In the genomic region with DNA sequence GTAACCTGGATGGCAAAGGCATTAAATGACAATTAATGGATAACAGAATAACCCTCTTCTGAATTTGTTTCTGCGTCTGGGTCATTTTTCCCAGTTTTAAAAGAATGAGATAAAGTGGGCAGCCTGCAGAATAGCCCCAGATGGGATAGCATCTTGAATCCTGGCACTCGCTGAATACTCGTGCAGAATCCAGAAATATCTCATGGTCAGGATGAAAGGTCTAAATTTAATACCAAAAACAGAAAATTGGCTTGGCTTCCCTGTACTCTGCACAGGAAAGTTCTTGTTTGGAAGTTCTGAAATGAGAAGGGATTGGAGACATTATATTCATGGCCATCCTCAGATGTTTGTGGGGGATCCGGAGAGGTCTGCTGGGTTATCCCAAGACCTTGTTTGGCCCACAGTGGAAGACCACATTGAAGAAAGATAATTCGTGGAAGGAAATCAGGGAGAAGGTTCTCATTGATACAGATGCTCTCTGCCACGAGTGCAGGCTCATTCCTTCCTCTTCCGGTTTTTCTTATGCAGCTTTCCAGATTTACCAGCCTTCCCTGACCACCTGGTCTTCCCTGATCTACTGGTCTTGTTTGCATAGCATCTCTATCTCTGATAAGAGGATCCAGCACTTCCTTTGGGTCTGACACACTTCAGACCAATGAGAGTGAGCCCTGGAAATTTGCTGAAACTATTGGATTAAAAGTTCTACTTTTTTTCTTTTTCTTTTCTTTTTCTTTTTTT, we compare ENCODE assay signal across 20 cellular contexts. TPM values are rescaled to one million over a fixed set of nuclear protein-coding genes. Genes with fewer than 3 reads are reported as not detected.
A peak's percentile ranks its signal among the peaks of the same experiment; 100 is the strongest.
DNase-seq lines count a peak whose midpoint lies in the region; ATAC-seq, FAIRE-seq and TF ChIP-seq lines count a peak whose summit lies in the region.
"Had no signal": no experiment of that assay in that cellular context is flagged by ENCODE, and none has a peak within 500 bp of the region (broad histone marks: within the 10 kb centered on the region; RNA-seq: fewer than 3 reads in every experiment).

No MANE protein-coding gene starts in this region.

- H3K9me3 ChIP-seq in SK-N-SH, result no peaks in the 10 kb centered on the region
- H3K9me3 ChIP-seq in K562 (replicated peaks; ENCODE audit: control insufficient read depth, insufficient read depth, low read depth, low read length), result no peaks in the 10 kb centered on the region
- H3K9me3 ChIP-seq in thoracic aorta, result no peaks in the 10 kb centered on the region
- H3K9me3 ChIP-seq in CD8-positive, alpha-beta memory T cell (ENCODE audit: low read length), result no peaks in the 10 kb centered on the region
- H3K9me3 ChIP-seq: heart left ventricle had no signal

- intact Hi-C loops in K562 (cut with micrococcal nuclease) (no loop called here), left colon (cut with DNase I, micrococcal nuclease) (no loop called here)

- H3K27ac Mint-ChIP-seq in CD8-positive, alpha-beta memory T cell, result no peak overlapping the region
- H3K27ac Mint-ChIP-seq: naive thymus-derived CD8-positive, alpha-beta T cell had no signal

- no peak overlapping the region for H3K4me2 ChIP-seq in SK-N-SH
- H3K4me2 ChIP-seq in K562 (ENCODE audit: insufficient read depth, low read length), result peak overlapping the region; percentile 31; the same call in 1 of the 2 replicates

- H3K79me2 ChIP-seq in SK-N-SH (ENCODE audit: insufficient read depth) (no peaks in the 10 kb centered on the region), K562 (ENCODE audit: control insufficient read depth, insufficient read depth, low read length) (no peaks in the 10 kb centered on the region)

- TF ChIP-seq POLR2A in K562 (conservative IDR thresholded peaks at IDR 0.05), result no peak

- no TSS peak for BruUV-seq in K562 (replicated peaks; lab: Mats Ljungman, UMichigan)

- no peaks in the 10 kb centered on the region for H4K20me1 ChIP-seq in SK-N-SH (ENCODE audit: insufficient read depth)
- H4K20me1 ChIP-seq in K562 (replicated peaks; ENCODE audit: control insufficient read depth, insufficient read depth, low read length), result no peaks in the 10 kb centered on the region

- H2AFZ ChIP-seq in SK-N-SH (ENCODE audit: low read depth) (peak overlapping the region; percentile 24; the same call in 1 of the 2 replicates), K562 (ENCODE audit: low read depth, low read length) (peak overlapping the region; percentile 68)

- TF ChIP-seq CTCF in SK-N-SH (IDR thresholded peaks at IDR 0.05), result no peak
- TF ChIP-seq CTCF in K562 (IDR thresholded peaks at IDR 0.05 in 2 of 3, conservative IDR thresholded peaks at IDR 0.05 in 1 of 3; ENCODE audit: insufficient read depth in 2 of 3, low read depth in 1 of 3, low read length in 3 of 3), result no peak
- no peak for TF ChIP-seq CTCF in thoracic aorta (IDR thresholded peaks at IDR 0.05)

- no peaks in the 10 kb centered on the region for H3K4me1 Mint-ChIP-seq in CD8-positive, alpha-beta memory T cell
- H3K4me1 Mint-ChIP-seq: naive thymus-derived CD8-positive, alpha-beta T cell had no signal

- H3K9me1 ChIP-seq in K562 (ENCODE audit: control insufficient read depth, insufficient read depth, low read length), result no peaks in the 10 kb centered on the region

- H3K9me2 ChIP-seq in SK-N-SH, result no peaks in the 10 kb centered on the region

- ATAC-seq in SK-N-SH treated with all-trans-retinoic acid at 6 μM for 48 hours (no peak), K562 (peak; percentile 44; the same call in 1 of the 3 replicates), left colon (peak; percentile 78), thoracic aorta (ENCODE audit: insufficient number of reproducible peaks, low FRiP score, low read depth) (no peak)
- ATAC-seq: naive thymus-derived CD8-positive, alpha-beta T cell; Panc1 had no signal

- H3K4me3 ChIP-seq in SK-N-SH (ENCODE audit: low read depth in 2 of 2, low read length in 1 of 2) (no peak overlapping the region), K562 (no peak overlapping the region), thoracic aorta (peak overlapping the region; percentile 21)
- no peak overlapping the region for H3K4me3 ChIP-seq in CD8-positive, alpha-beta memory T cell (ENCODE audit: low read length)

- peak overlapping the region in 1 of 2 experiments; percentile 19; a peak in 1 of 4 replicates for H3K27ac ChIP-seq in SK-N-SH (ENCODE audit: low read depth in 2 of 2, low read length in 1 of 2)
- H3K27ac ChIP-seq in K562 (ENCODE audit: extremely low read depth, low read depth, low read length), result no peak overlapping the region
- peak overlapping the region; percentile 83 to 90 for H3K27ac ChIP-seq in thoracic aorta
- no peak overlapping the region for H3K27ac ChIP-seq in CD8-positive, alpha-beta memory T cell (ENCODE audit: low read depth, low read length)
- H3K27ac ChIP-seq: epithelial cell of prostate had no signal

- in situ Hi-C loops in K562 (cut with MboI), result no loop called here

- TF ChIP-seq RAD21 in SK-N-SH (IDR thresholded peaks at IDR 0.05; ENCODE audit: low read length), result no peak
- no peak for TF ChIP-seq RAD21 in K562 (CRISPR knock-in tag; conservative IDR thresholded peaks at IDR 0.05 in 1 of 2, IDR thresholded peaks at IDR 0.05 in 1 of 2)

- H3K36me3 ChIP-seq in SK-N-SH (replicated peaks in 1 of 2; ENCODE audit: control insufficient read depth in 1 of 2, insufficient read depth in 2 of 2, low read length in 1 of 2) (no peaks in the 10 kb centered on the region), K562 (ENCODE audit: control insufficient read depth, insufficient read depth, low read length) (no peaks in the 10 kb centered on the region), thoracic aorta (no peaks in the 10 kb centered on the region)
- no peaks in the 10 kb centered on the region for H3K36me3 ChIP-seq in CD8-positive, alpha-beta memory T cell (ENCODE audit: insufficient read depth, low read length)
- H3K36me3 ChIP-seq: heart left ventricle had no signal

- H3K4me1 ChIP-seq in SK-N-SH (ENCODE audit: control insufficient read depth in 1 of 2, insufficient read depth in 2 of 2, low read depth in 1 of 2, low read length in 1 of 2) (peaks cover 0 to 6% of the 10 kb centered on the region in 2 experiments; a peak in 1 of 4 replicates), K562 (replicated peaks in 1 of 2; ENCODE audit: control insufficient read depth in 2 of 2, insufficient read depth in 2 of 2, low read length in 2 of 2) (peaks cover 0 to 8% of the 10 kb centered on the region in 2 experiments; a peak in 3 of 5 replicates), thoracic aorta (ENCODE audit: control insufficient read depth in 1 of 2, low read depth in 2 of 2) (peaks cover 13 to 50% of the 10 kb centered on the region in 2 donors)
- no peaks in the 10 kb centered on the region for H3K4me1 ChIP-seq in CD8-positive, alpha-beta memory T cell (ENCODE audit: insufficient read depth, low read length)

- DNase-seq in SK-N-SH (no peak), K562 (ENCODE audit: extremely low read depth in 1 of 4, low spot score in 3 of 4) (peak; percentile 46 to 57 (median 52)), left colon (no peak), thoracic aorta (ENCODE audit: low spot score) (no peak), ureter (ENCODE audit: low spot score) (no peak), NCI-H2196 (lab: John Stamatoyannopoulos, UW; ENCODE audit: unreplicated experiment) (no peak)
- no peak for DNase-seq in CD8-positive, alpha-beta memory T cell
- DNase-seq: activated CD8-positive, alpha-beta memory T cell treated with anti-CD3 and anti-CD28 coated beads, Interleukin-2, amount 50 U/mL, for 4 hours; activated naive CD4-positive, alpha-beta T cell treated with anti-CD3 and anti-CD28 coated beads, Interleukin-2, amount 50 U/mL, for 16 hours; GOT3; heart left ventricle; naive thymus-derived CD8-positive, alpha-beta T cell; NCI-H1105; NCI-H226; retina; stimulated activated CD4-positive, alpha-beta T cell treated with anti-CD3 and anti-CD28 coated beads, Interleukin-2, amount 100 ng/mL, for 48 hours had no signal

- TF ChIP-seq EP300 in SK-N-SH (IDR thresholded peaks at IDR 0.05; ENCODE audit: borderline replicate concordance in 1 of 2, low read depth in 1 of 2, low read length in 1 of 2) (no peak), K562 (IDR thresholded peaks at IDR 0.05; ENCODE audit: low read length) (peak; percentile 78)

- POLR2A ChIA-PET in SK-N-SH (lab: Yijun Ruan, JAX) (no interaction called here), K562 (lab: Yijun Ruan, JAX) (no interaction called here)
- POLR2A ChIA-PET in CD8-positive, alpha-beta memory T cell (lab: Charles Lee), result no interaction called here

- H3F3A ChIP-seq in SK-N-SH (replicated peaks; ENCODE audit: insufficient read depth), result peaks cover 5% of the 10 kb centered on the region

- FAIRE-seq in K562 (lab: Jason Lieb, UNC), result peak; percentile 35
- FAIRE-seq: bronchial epithelial cell had no signal

- H3K27me3 Mint-ChIP-seq in CD8-positive, alpha-beta memory T cell, result peaks cover 4 to 17% of the 10 kb centered on the region in 2 donors

- no peaks in the 10 kb centered on the region for H3K9me3 Mint-ChIP-seq in CD8-positive, alpha-beta memory T cell
- H3K9me3 Mint-ChIP-seq: naive thymus-derived CD8-positive, alpha-beta T cell had no signal

- CTCF ChIA-PET in SK-N-SH (lab: Yijun Ruan, JAX), result no interaction called here
- CTCF ChIA-PET in K562 (lab: Yijun Ruan, JAX; ENCODE audit: low intra/inter-chr PET ratio), result interaction anchor here (0.6 kb wide), 1 partner anchor 103 kb away, joined by 4 read pairs; no protein-coding TSS in a partner anchor
- CTCF ChIA-PET in CD8-positive, alpha-beta memory T cell (lab: Charles Lee), result no interaction called here

- no peak overlapping the region for H3K4me3 Mint-ChIP-seq in CD8-positive, alpha-beta memory T cell
- H3K4me3 Mint-ChIP-seq: naive thymus-derived CD8-positive, alpha-beta T cell had no signal

- peaks cover 0 to 4% (median 0%) of the 10 kb centered on the region in 3 donors for H3K36me3 Mint-ChIP-seq in CD8-positive, alpha-beta memory T cell
- H3K36me3 Mint-ChIP-seq: naive thymus-derived CD8-positive, alpha-beta T cell had no signal

- H3K27me3 ChIP-seq in SK-N-SH (ENCODE audit: insufficient read depth) (no peaks in the 10 kb centered on the region), K562 (ENCODE audit: control insufficient read depth in 2 of 2, insufficient read depth in 2 of 2, low read length in 2 of 2) (no peaks in the 10 kb centered on the region), thoracic aorta (replicated peaks; ENCODE audit: insufficient read depth) (no peaks in the 10 kb centered on the region)
- H3K27me3 ChIP-seq in CD8-positive, alpha-beta memory T cell (ENCODE audit: insufficient read depth, low read length, poor library complexity, severe bottlenecking), result peaks cover 4% of the 10 kb centered on the region
- H3K27me3 ChIP-seq: heart left ventricle had no signal

- H3K9ac ChIP-seq in SK-N-SH (no peak overlapping the region), K562 (ENCODE audit: insufficient read depth in 1 of 2, low read depth in 2 of 2, low read length in 2 of 2) (no peak overlapping the region)

- 50% methylated on average over 7 of the region's 7 CpGs for WGBS in SK-N-SH (ENCODE audit: low lambda C conversion rate)
- WGBS in K562 (ENCODE audit: insufficient coverage, low coverage, missing lambda C conversion rate), result 18% methylated on average over 7 of the region's 7 CpGs

RNA-seq across cellular contexts. Expression of a gene that starts 6.0 kb away (rescaled TPM):
- polyA plus RNA-seq in SK-N-SH (2012; rRNA removed), result 7.9 and 10.8 TPM in 2 replicates
- 11.1 and 17.1 TPM in 2 replicates for polyA plus RNA-seq in SK-N-SH (2012; cell fraction: cytosol; rRNA removed)
- 9.5 and 18.2 TPM in 2 replicates for polyA plus RNA-seq in SK-N-SH (2012; cell fraction: nucleus; rRNA removed)
- total RNA-seq in K562 (2011; cell fraction: chromatin; rRNA removed; ENCODE audit: low replicate concordance), result 5.5 and 19.3 TPM in 2 replicates
- total RNA-seq in K562 (2011; cell fraction: nucleolus; rRNA removed), result 2.5 and 4.1 TPM in 2 replicates
- total RNA-seq in K562 (2011; cell fraction: nucleoplasm; rRNA removed), result 5.0 and 8.4 TPM in 2 replicates
- 6.1 and 7.6 TPM in 2 replicates for total RNA-seq in K562 (2014; rRNA removed)
- 9.1 and 11.2 TPM in 2 replicates for total RNA-seq in K562 (2014; rRNA removed; fragmentation: Illumina TruSeq; extraction: Trizol)
- 8.7 and 8.9 TPM in 2 replicates for total RNA-seq in K562 (2015; rRNA removed; fragmentation: Illumina TruSeq; extraction: Trizol)
- total RNA-seq in K562 (2021), result 6.7 and 7.2 TPM in 2 replicates
- 6.6 and 9.8 TPM in 2 replicates for polyA plus RNA-seq in K562 (2011; rRNA removed)
- polyA plus RNA-seq in K562 (2011; cell fraction: cytosol; rRNA removed), result 1.4 and 1.7 TPM in 2 replicates
- polyA plus RNA-seq in K562 (2011; cell fraction: nucleus; rRNA removed), result 5.2 and 7.1 TPM in 2 replicates
- 6.8 and 8.2 TPM in 2 replicates for polyA plus RNA-seq in K562 (2012)
- polyA plus RNA-seq in K562 (2014; fragmentation: Illumina TruSeq; extraction: Trizol), result 7.9 and 8.3 TPM in 2 replicates
- polyA plus RNA-seq in K562 (2014; fragmentation: Nextera tagmentation; extraction: Ambion mirVana), result 1 to 10 TPM; 2.8 to 5.0 TPM
- 8.7 and 11.9 TPM in 2 replicates for polyA plus RNA-seq in K562 (2014; rRNA removed)
- polyA minus RNA-seq in K562 (2011; rRNA and poly(A)+ RNA removed), result 5.4 and 7.1 TPM in 2 replicates
- polyA minus RNA-seq in K562 (2011; cell fraction: cytosol; rRNA and poly(A)+ RNA removed), result 3.0 and 4.2 TPM in 2 replicates
- polyA minus RNA-seq in K562 (2011; cell fraction: nucleus; rRNA and poly(A)+ RNA removed), result 3.6 and 7.2 TPM in 2 replicates
- total RNA-seq in left colon, result 1 to 10 TPM; 4.8 to 5.1 TPM
- total RNA-seq in thoracic aorta, result 10 to 100 TPM in 1 of 2 donors, 1 to 10 TPM in 1; 9.3 to 17.4 TPM
- 1 to 10 TPM; 3.7 to 4.5 TPM for total RNA-seq in CD8-positive, alpha-beta memory T cell
- polyA plus RNA-seq in CD8-positive, alpha-beta memory T cell, result 0.35 TPM
- total RNA-seq in ureter, result 21.9 TPM

Comparison
In these comparisons a context has a peak if more than half of its experiments do, and no peak if none do; other contexts are left out.
1. DNase-seq: peak in K562 (4 of 4); none in SK-N-SH (single experiment), left colon (0 of 2), thoracic aorta (single experiment), CD8-positive, alpha-beta memory T cell (0 of 5), ureter (single experiment) and NCI-H2196 (single experiment).
2. H3K27ac ChIP-seq: peak in thoracic aorta (2 of 2); none in K562 (single experiment) and CD8-positive, alpha-beta memory T cell (single experiment).
3. ATAC-seq: peak in K562 (single experiment) and left colon (single experiment); none in SK-N-SH treated with all-trans-retinoic acid at 6 μM for 48 hours (single experiment) and thoracic aorta (single experiment).